Comparison of ENCODE assay signal across 29 cellular contexts in genomic region chr12:104059963-104060362, GRCh38. TPM values are rescaled to one million over a fixed set of nuclear protein-coding genes. Genes with fewer than 3 reads are reported as not detected.
"Had no signal": no experiment of that assay in that cellular context is flagged by ENCODE, and none has a peak within 500 bp of the region (broad histone marks: within the 10 kb centered on the region; RNA-seq: fewer than 3 reads in every experiment).

No MANE protein-coding gene starts in this region.

- H3K9me3 ChIP-seq: adrenal gland, breast epithelium, SJCRH30, SK-N-SH had no signal

- H3K9me3 Mint-ChIP-seq: activated CD4-positive, alpha-beta memory T cell treated with anti-CD3 and anti-CD28 coated beads, Interleukin-2, amount 10 ng/mL, durations not matched to agents 7 days and 5 days; activated naive CD8-positive, alpha-beta T cell treated with anti-CD3 and anti-CD28 coated beads, Interleukin-2, amount 10 ng/mL, durations not matched to agents 7 days and 5 days; activated T-cell treated with anti-CD3 and anti-CD28 coated beads, Interleukin-2, amount 50 U/mL, for 72 hours; activated T-helper 2 cell treated with anti-CD3 and anti-CD28 coated beads, Interferon-gamma antibody, Interleukin-2, Interleukin-4, amounts not matched to agents 10 μg/mL and 5 μg/mL and 100 μg/mL, durations not matched to agents 14 hours and 24 hours and 36 hours had no signal

- H3K27ac ChIP-seq: adrenal gland, coronary artery, KMS-11, PC-9, SJCRH30, VCaP had no signal

- H3K4me3 Mint-ChIP-seq: activated CD4-positive, alpha-beta memory T cell treated with anti-CD3 and anti-CD28 coated beads, Interleukin-2, amount 10 ng/mL, durations not matched to agents 7 days and 5 days; activated CD4-positive, alpha-beta T cell treated with anti-CD3 and anti-CD28 coated beads for 36 hours; activated naive CD8-positive, alpha-beta T cell treated with anti-CD3 and anti-CD28 coated beads, Interleukin-2, amount 10 ng/mL, durations not matched to agents 7 days and 5 days; activated T-cell treated with anti-CD3 and anti-CD28 coated beads, Interleukin-2, amount 50 U/mL, for 72 hours; T-cell had no signal

- H3K4me3 ChIP-seq: adrenal gland, breast epithelium, coronary artery, PC-9, SJCRH30 had no signal

- H3K36me3 Mint-ChIP-seq: T-cell had no signal

- DNase-seq: activated CD4-positive, alpha-beta memory T cell treated with anti-CD3 and anti-CD28 coated beads, Interleukin-2, amount 10 ng/mL, durations not matched to agents 7 days and 5 days; activated CD4-positive, alpha-beta T cell treated with anti-CD3 and anti-CD28 coated beads for 36 hours; activated CD4-positive, alpha-beta T cell treated with anti-CD3 and anti-CD28 coated beads, Interleukin-2, amount 50 U/mL, for 1 hour; activated naive CD4-positive, alpha-beta T cell treated with anti-CD3 and anti-CD28 coated beads, Interleukin-2, amount 50 U/mL, for 16 hours; activated naive CD8-positive, alpha-beta T cell treated with anti-CD3 and anti-CD28 coated beads, Interleukin-2, amount 10 ng/mL, durations not matched to agents 7 days and 5 days; activated T-cell treated with anti-CD3 and anti-CD28 coated beads, Interleukin-2, amount 50 U/mL, for 72 hours; adrenal gland; anterior cingulate cortex; caudate nucleus; NCI-H1092; NCI-H1417; NCI-H1694; NCI-H2029; NCI-H2107; NCI-H2171 treated with DMSO at 0.1 percent for 48 hours; NCI-H226; NCI-H69; NK-92 treated with Interleukin-12 subunit alpha and Interleukin-12 subunit beta, amount 100 ng/mL, for 24 hours; PC-9; SJCRH30; SK-N-SH; T-cell; T-helper 2 cell; T1000 had no signal

- H3K36me3 ChIP-seq: adrenal gland, breast epithelium, SJCRH30 had no signal

- H3K4me1 ChIP-seq: breast epithelium had no signal

- H3K9ac ChIP-seq: KMS-11, SK-N-SH had no signal

- ATAC-seq: activated CD4-positive, alpha-beta T cell treated with anti-CD3 and anti-CD28 coated beads for 36 hours; activated T-cell treated with anti-CD3 and anti-CD28 coated beads, Interleukin-2, amount 50 U/mL, for 72 hours; T-cell had no signal

- H3K27me3 ChIP-seq: adrenal gland, breast epithelium, SJCRH30 had no signal

- H3K27ac Mint-ChIP-seq: activated CD4-positive, alpha-beta memory T cell treated with anti-CD3 and anti-CD28 coated beads, Interleukin-2, amount 10 ng/mL, durations not matched to agents 7 days and 5 days; activated CD4-positive, alpha-beta T cell treated with anti-CD3 and anti-CD28 coated beads for 36 hours; activated naive CD8-positive, alpha-beta T cell treated with anti-CD3 and anti-CD28 coated beads, Interleukin-2, amount 10 ng/mL, durations not matched to agents 7 days and 5 days; activated T-cell treated with anti-CD3 and anti-CD28 coated beads, Interleukin-2, amount 50 U/mL, for 72 hours; activated T-helper 2 cell treated with anti-CD3 and anti-CD28 coated beads, Interferon-gamma antibody, Interleukin-2, Interleukin-4, amounts not matched to agents 10 μg/mL and 5 μg/mL and 100 μg/mL, durations not matched to agents 14 hours and 24 hours and 36 hours; T-cell had no signal

- H3K4me2 ChIP-seq: KMS-11, PC-9, SK-N-SH had no signal

- H2AFZ ChIP-seq: PC-9 had no signal

RNA-seq across cellular contexts. Expression of gene GLT8D2, which starts 10.0 kb away (rescaled TPM):
- total RNA-seq: activated CD4-positive, alpha-beta memory T cell treated with anti-CD3 and anti-CD28 coated beads, Interleukin-2, amount 10 ng/mL, durations not matched to agents 7 days and 5 days; activated naive CD8-positive, alpha-beta T cell treated with anti-CD3 and anti-CD28 coated beads, Interleukin-2, amount 10 ng/mL, durations not matched to agents 7 days and 5 days had no signal
